In the genomic region with DNA sequence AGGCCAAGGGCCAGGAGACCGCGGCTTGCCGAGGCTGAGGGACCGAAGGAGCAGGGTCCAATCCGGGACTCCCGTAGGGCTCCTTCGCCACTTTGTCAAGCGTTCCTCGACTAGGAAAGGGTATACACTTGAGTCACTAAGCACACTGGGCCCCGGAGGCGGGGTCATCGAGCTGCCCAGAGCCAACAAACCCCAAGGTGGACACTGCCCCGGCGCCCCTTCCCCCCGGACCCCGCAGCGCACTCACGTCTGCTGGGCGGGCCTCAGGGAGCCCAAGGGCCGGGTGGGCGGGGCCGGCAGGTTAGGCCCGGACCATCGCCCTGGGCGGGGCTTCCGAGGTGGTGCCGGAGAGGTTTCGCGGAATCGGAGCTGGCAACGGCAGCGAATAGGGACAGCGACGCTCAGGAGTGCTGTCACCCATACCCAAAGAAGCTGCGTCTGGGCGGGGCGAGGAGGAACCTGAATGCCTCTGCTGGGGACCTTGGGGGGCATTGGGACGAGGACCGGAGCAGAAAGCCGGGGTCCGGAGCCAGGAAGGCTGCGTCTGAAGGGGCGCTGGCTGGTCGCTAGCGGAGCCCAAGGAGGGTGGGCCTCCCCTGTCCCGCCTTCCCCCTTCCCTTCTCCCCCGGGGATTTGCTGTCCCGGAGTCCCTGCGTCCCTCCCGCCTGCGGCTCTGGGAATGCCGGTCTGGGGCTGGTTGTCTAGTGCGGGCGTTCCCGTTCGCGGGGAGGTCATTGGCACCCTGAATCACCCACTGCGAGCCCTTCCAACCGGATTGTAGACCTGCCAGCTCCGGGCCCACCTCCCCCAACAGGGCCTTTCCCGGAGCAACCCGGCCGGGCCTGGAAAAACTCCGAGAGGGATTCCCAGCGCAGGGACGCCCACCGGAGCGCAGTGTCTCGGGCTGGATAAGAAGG, we compare ENCODE assay signal across 8 cellular contexts.
DNase-seq lines count a peak whose midpoint lies in the region; ATAC-seq lines count a peak whose summit lies in the region.

No MANE protein-coding gene starts in this region.

- peak overlapping the region; percentile 68 for H3K4me3 ChIP-seq in rectal smooth muscle tissue (ENCODE audit: low read length)
- H3K4me3 ChIP-seq in aorta (ENCODE audit: low read length in 2 of 2), result peak overlapping the region in 1 of 2 donors; percentile 30

- H3K27ac ChIP-seq in rectal smooth muscle tissue (ENCODE audit: low read depth, low read length), result no peak overlapping the region
- no peak overlapping the region for H3K27ac ChIP-seq in aorta (ENCODE audit: low read depth in 1 of 2, low read length in 2 of 2)

- H3K4me1 ChIP-seq in ES-I3 (ENCODE audit: insufficient read depth, low read length) (peaks cover 15% of the 10 kb centered on the region; the same call in 1 of the 2 replicates), rectal smooth muscle tissue (ENCODE audit: control insufficient read depth, insufficient read depth, low read length) (peaks cover 7% of the 10 kb centered on the region), aorta (ENCODE audit: control insufficient read depth in 1 of 2, insufficient read depth in 2 of 2, low read length in 2 of 2) (no peaks in the 10 kb centered on the region)

- H3K9ac ChIP-seq in ES-I3 (ENCODE audit: low read depth, low read length) (peak overlapping the region; percentile 72), rectal smooth muscle tissue (ENCODE audit: low read length) (no peak overlapping the region)

- H3K27me3 Mint-ChIP-seq in activated T-helper 17 cell treated with anti-CD3 and anti-CD28 coated beads, Interleukin-2, amount 50 U/mL, for 72 hours, result no peaks in the 10 kb centered on the region

- 2% methylated on average over 60 to 69 of the region's 69 CpGs for WGBS in aorta, 2 donors

- peaks cover 5% of the 10 kb centered on the region for H3K36me3 Mint-ChIP-seq in activated T-helper 17 cell treated with anti-CD3 and anti-CD28 coated beads, Interleukin-2, amount 50 U/mL, for 72 hours (ENCODE audit: low read depth)

- no peak overlapping the region for H3K27ac Mint-ChIP-seq in activated T-helper 17 cell treated with anti-CD3 and anti-CD28 coated beads, Interleukin-2, amount 50 U/mL, for 72 hours

- DNase-seq in NCI-H510A (lab: John Stamatoyannopoulos, UW) (peak; percentile 89), glomerular visceral epithelial cell (ENCODE audit: extremely low spot score) (peak; percentile 65), aorta (peak; percentile 81 to 84), NCI-H345 treated with DMSO at 0.1 percent for 48 hours (lab: John Stamatoyannopoulos, UW; ENCODE audit: unreplicated experiment) (no peak), NAMALWA (ENCODE audit: low spot score) (no peak)

- H3K9me3 ChIP-seq in ES-I3 (ENCODE audit: control insufficient read depth, insufficient read depth, low read length), result no peaks in the 10 kb centered on the region
- no peaks in the 10 kb centered on the region for H3K9me3 ChIP-seq in aorta (ENCODE audit: control insufficient read depth, low read length)

- intact Hi-C loops in aorta (cut with DNase I), result no loop called here

- H3K36me3 ChIP-seq in ES-I3 (ENCODE audit: insufficient read depth, low read length), result no peaks in the 10 kb centered on the region
- peaks cover 8% of the 10 kb centered on the region for H3K36me3 ChIP-seq in rectal smooth muscle tissue (ENCODE audit: control insufficient read depth, insufficient read depth, low read length)
- peaks cover 0 to 6% of the 10 kb centered on the region in 2 donors for H3K36me3 ChIP-seq in aorta (ENCODE audit: control insufficient read depth in 1 of 2, insufficient read depth in 2 of 2, low read length in 1 of 2)

- H3K4me3 Mint-ChIP-seq in activated T-helper 17 cell treated with anti-CD3 and anti-CD28 coated beads, Interleukin-2, amount 50 U/mL, for 72 hours, result peak overlapping the region; percentile 63

- H3K9me3 Mint-ChIP-seq in activated T-helper 17 cell treated with anti-CD3 and anti-CD28 coated beads, Interleukin-2, amount 50 U/mL, for 72 hours, result no peaks in the 10 kb centered on the region

- H3K27me3 ChIP-seq in rectal smooth muscle tissue (ENCODE audit: control insufficient read depth, insufficient read depth, low read length) (peaks cover 15% of the 10 kb centered on the region), aorta (ENCODE audit: control insufficient read depth in 1 of 2, insufficient read depth in 2 of 2, low read length in 1 of 2) (no peaks in the 10 kb centered on the region)

- H3K4me1 Mint-ChIP-seq in activated T-helper 17 cell treated with anti-CD3 and anti-CD28 coated beads, Interleukin-2, amount 50 U/mL, for 72 hours, result peaks cover 4% of the 10 kb centered on the region

- peak; percentile 81 for ATAC-seq in activated T-helper 17 cell treated with anti-CD3 and anti-CD28 coated beads, Interleukin-2, amount 50 U/mL, for 72 hours (replicated peaks)
- ATAC-seq in aorta (ENCODE audit: low FRiP score), result peak; percentile 2

Comparison
In these comparisons a context has a peak if more than half of its experiments do, and no peak if none do; other contexts are left out.
1. DNase-seq: peak in NCI-H510A (single experiment), glomerular visceral epithelial cell (single experiment) and aorta (2 of 2); none in NCI-H345 treated with DMSO at 0.1 percent for 48 hours (single experiment) and NAMALWA (single experiment).